Comparison of ENCODE assay signal across 1 cellular context in the genomic region with DNA sequence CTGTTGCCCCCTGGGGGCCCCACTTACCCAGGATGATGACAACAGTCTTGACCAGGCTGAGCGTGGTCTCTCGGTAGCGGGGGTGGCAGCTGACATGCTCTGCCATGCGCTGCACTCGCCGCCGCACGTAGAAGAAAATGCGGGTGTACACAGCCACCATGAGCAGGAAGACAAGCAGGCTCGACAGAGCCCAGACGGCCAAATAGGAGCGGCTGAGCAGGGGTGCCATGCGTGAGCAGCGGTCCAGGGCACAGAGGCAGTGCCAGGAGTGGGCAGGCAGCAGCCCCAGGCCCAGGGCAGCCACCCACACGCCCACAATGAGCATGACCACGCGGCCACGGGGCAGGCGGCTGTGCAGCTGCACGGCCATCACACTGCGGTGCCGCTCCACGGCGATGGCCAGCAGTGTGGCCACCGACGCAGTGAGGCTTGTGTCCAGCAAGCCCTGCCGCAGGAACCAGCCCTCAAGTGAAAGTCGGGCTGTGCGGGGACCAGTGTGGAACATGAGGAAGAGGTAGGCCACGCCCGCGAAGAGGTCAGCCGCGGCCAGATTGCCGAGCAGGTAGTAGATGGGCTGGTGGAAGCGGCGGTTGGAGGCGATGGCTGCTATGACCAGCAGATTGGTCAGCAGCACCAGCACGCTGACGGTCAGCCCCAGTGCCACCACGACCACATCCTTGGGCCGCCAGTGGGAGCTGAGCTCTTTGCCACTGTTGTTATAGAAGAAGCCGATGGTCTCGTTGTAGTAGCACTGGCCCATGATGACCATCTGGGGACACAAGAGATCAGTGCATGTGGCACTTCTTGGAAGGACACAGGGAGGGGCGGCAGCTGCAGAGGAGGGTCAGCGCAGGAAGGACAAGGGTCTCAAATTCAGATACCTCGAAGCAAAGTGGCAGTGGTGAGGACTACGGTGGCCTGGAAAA.
TF ChIP-seq lines count a peak whose summit lies in the region.

No MANE protein-coding gene starts in this region.

TF ChIP-seq in GM23338, 12 proteins besides CTCF, POLR2A, EP300 and RAD21:
- TF ChIP-seq, protein P1, sequence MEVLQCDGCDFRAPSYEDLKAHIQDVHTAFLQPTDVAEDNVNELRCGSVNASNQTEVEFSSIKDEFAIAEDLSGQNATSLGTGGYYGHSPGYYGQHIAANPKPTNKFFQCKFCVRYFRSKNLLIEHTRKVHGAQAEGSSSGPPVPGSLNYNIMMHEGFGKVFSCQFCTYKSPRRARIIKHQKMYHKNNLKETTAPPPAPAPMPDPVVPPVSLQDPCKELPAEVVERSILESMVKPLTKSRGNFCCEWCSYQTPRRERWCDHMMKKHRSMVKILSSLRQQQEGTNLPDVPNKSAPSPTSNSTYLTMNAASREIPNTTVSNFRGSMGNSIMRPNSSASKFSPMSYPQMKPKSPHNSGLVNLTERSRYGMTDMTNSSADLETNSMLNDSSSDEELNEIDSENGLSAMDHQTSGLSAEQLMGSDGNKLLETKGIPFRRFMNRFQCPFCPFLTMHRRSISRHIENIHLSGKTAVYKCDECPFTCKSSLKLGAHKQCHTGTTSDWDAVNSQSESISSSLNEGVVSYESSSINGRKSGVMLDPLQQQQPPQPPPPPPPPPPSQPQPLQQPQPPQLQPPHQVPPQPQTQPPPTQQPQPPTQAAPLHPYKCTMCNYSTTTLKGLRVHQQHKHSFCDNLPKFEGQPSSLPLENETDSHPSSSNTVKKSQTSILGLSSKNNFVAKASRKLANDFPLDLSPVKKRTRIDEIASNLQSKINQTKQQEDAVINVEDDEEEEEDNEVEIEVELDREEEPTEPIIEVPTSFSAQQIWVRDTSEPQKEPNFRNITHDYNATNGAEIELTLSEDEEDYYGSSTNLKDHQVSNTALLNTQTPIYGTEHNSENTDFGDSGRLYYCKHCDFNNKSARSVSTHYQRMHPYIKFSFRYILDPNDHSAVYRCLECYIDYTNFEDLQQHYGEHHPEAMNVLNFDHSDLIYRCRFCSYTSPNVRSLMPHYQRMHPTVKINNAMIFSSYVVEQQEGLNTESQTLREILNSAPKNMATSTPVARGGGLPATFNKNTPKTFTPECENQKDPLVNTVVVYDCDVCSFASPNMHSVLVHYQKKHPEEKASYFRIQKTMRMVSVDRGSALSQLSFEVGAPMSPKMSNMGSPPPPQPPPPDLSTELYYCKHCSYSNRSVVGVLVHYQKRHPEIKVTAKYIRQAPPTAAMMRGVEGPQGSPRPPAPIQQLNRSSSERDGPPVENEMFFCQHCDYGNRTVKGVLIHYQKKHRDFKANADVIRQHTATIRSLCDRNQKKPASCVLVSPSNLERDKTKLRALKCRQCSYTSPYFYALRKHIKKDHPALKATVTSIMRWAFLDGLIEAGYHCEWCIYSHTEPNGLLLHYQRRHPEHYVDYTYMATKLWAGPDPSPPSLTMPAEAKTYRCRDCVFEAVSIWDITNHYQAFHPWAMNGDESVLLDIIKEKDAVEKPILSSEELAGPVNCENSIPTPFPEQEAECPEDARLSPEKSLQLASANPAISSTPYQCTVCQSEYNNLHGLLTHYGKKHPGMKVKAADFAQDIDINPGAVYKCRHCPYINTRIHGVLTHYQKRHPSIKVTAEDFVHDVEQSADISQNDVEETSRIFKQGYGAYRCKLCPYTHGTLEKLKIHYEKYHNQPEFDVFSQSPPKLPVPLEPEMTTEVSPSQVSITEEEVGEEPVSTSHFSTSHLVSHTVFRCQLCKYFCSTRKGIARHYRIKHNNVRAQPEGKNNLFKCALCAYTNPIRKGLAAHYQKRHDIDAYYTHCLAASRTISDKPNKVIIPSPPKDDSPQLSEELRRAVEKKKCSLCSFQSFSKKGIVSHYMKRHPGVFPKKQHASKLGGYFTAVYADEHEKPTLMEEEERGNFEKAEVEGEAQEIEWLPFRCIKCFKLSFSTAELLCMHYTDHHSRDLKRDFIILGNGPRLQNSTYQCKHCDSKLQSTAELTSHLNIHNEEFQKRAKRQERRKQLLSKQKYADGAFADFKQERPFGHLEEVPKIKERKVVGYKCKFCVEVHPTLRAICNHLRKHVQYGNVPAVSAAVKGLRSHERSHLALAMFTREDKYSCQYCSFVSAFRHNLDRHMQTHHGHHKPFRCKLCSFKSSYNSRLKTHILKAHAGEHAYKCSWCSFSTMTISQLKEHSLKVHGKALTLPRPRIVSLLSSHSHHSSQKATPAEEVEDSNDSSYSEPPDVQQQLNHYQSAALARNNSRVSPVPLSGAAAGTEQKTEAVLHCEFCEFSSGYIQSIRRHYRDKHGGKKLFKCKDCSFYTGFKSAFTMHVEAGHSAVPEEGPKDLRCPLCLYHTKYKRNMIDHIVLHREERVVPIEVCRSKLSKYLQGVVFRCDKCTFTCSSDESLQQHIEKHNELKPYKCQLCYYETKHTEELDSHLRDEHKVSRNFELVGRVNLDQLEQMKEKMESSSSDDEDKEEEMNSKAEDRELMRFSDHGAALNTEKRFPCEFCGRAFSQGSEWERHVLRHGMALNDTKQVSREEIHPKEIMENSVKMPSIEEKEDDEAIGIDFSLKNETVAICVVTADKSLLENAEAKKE (CRISPR knock-in tag; IDR thresholded peaks at IDR 0.05) = no peak
- no peak for TF ChIP-seq STAT1 (IDR thresholded peaks at IDR 0.05; ENCODE audit: unreplicated experiment)
- TF ChIP-seq ZNF114 (CRISPR knock-in tag; IDR thresholded peaks at IDR 0.05) = no peak
- no peak for TF ChIP-seq EZH2phosphoT487 (IDR thresholded peaks at IDR 0.05; ENCODE audit: unreplicated experiment)
- no peak for TF ChIP-seq JUNB (IDR thresholded peaks at IDR 0.05; ENCODE audit: unreplicated experiment)
- no peak for TF ChIP-seq EZH2 (IDR thresholded peaks at IDR 0.05; ENCODE audit: low read depth, unreplicated experiment)
- TF ChIP-seq, protein P2, sequence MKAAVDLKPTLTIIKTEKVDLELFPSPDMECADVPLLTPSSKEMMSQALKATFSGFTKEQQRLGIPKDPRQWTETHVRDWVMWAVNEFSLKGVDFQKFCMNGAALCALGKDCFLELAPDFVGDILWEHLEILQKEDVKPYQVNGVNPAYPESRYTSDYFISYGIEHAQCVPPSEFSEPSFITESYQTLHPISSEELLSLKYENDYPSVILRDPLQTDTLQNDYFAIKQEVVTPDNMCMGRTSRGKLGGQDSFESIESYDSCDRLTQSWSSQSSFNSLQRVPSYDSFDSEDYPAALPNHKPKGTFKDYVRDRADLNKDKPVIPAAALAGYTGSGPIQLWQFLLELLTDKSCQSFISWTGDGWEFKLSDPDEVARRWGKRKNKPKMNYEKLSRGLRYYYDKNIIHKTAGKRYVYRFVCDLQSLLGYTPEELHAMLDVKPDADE (IDR thresholded peaks at IDR 0.05) = no peak
